8 cellular contexts compared by ENCODE assay signal in genomic region chr5:37463191-37464051, GRCh38.
DNase-seq lines count a peak whose midpoint lies in the region.
"Not testable (repeated sequence)": the region's sequence is repeated elsewhere in the genome, so short reads cannot be mapped to it uniquely, and the experiment has no call there.

No MANE protein-coding gene starts in this region.

- not testable (repeated sequence) for H3K27me3 ChIP-seq in skeletal muscle tissue (ENCODE audit: control insufficient read depth in 3 of 3, insufficient read depth in 3 of 3, low read length in 3 of 3)

- peak overlapping the region; percentile 64 for H3K27ac ChIP-seq in skeletal muscle tissue (ENCODE audit: low read depth, low read length)

- not testable (repeated sequence) for H3K9ac ChIP-seq in skeletal muscle tissue (ENCODE audit: low read depth in 1 of 3, low read length in 3 of 3)

- not testable (repeated sequence) for H3K4me1 ChIP-seq in skeletal muscle tissue (ENCODE audit: control insufficient read depth in 3 of 3, insufficient read depth in 3 of 3, low read length in 3 of 3)

- H3K36me3 ChIP-seq in skeletal muscle tissue (ENCODE audit: control insufficient read depth in 3 of 3, insufficient read depth in 3 of 3, low read length in 3 of 3) = not testable (repeated sequence)

- H3K9me3 ChIP-seq in skeletal muscle tissue (ENCODE audit: control insufficient read depth in 3 of 3, low read length in 3 of 3) = not testable (repeated sequence)

- H3K4me3 ChIP-seq in skeletal muscle tissue (ENCODE audit: low read length in 3 of 3) = not testable (repeated sequence)

- DNase-seq in AML-193 (lab: John Stamatoyannopoulos, UW) (peak; percentile 56 to 58), Kasumi-1 (lab: John Stamatoyannopoulos, UW) (peak; percentile 61 to 67), NCI-H524 treated with DMSO at 0.1 percent for 48 hours (lab: John Stamatoyannopoulos, UW) (peak; percentile 97), SIG-M5 treated with dmso at 0.1 percent for 504 hours (lab: John Stamatoyannopoulos, UW; ENCODE audit: unreplicated experiment) (peak; percentile 89), amniotic epithelial cell (ENCODE audit: low read depth) (peak; percentile 11), foreskin melanocyte (peak; percentile 35), myocyte (ENCODE audit: low read depth) (peak; percentile 25)

Comparison
In these comparisons a context has a peak if more than half of its experiments do, and no peak if none do; other contexts are left out.
1. DNase-seq: peak in every context shown above with its lines; median percentile 97 in NCI-H524 treated with DMSO at 0.1 percent for 48 hours; 89 in SIG-M5 treated with dmso at 0.1 percent for 504 hours; 64 in Kasumi-1; 57 in AML-193; 35 in foreskin melanocyte; 25 in myocyte; 11 in amniotic epithelial cell.